12 cellular contexts compared by ENCODE assay signal in the genomic region with DNA sequence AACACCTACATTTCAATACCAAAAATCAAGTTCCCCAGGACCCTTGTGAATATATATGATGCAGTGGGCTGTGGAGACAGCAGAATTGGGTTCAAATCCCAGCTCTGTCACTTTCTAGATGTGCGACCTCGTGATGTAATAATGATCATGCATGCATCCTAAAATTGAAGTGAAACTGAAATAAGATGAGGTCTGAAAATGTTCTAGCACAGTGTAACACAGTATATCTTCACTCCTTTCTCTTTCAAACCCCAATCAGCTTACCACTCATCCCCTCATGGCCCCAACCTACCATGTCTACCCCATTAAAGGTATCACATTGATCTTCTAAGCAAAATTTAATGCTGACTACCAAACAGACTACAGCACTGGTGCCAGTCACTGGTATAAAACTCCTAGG.
"Had no signal": no experiment of that assay in that cellular context is flagged by ENCODE, and none has a peak within 500 bp of the region (broad histone marks: within the 10 kb centered on the region; RNA-seq: fewer than 3 reads in every experiment).

No MANE protein-coding gene starts in this region.

- DNase-seq: activated CD4-positive, alpha-beta memory T cell treated with anti-CD3 and anti-CD28 coated beads, Interleukin-2, amount 10 ng/mL, durations not matched to agents 7 days and 5 days; activated naive CD4-positive, alpha-beta T cell; activated naive CD8-positive, alpha-beta T cell treated with anti-CD3 and anti-CD28 coated beads, Interleukin-2, amount 50 U/mL, for 24 hours; activated T-cell treated with anti-CD3 and anti-CD28 coated beads, Interleukin-2, amount 50 U/mL, for 72 hours; foreskin melanocyte; heart left ventricle; mammary epithelial cell; naive thymus-derived CD4-positive, alpha-beta T cell; posterior cingulate gyrus; small intestine; thyroid gland had no signal

- ATAC-seq: activated naive CD8-positive, alpha-beta T cell treated with anti-CD3 and anti-CD28 coated beads, Interleukin-2, amount 50 U/mL, for 24 hours; activated T-cell treated with anti-CD3 and anti-CD28 coated beads, Interleukin-2, amount 50 U/mL, for 72 hours; heart left ventricle; left lobe of liver; naive thymus-derived CD4-positive, alpha-beta T cell had no signal
